ENCODE assay signal across 33 cellular contexts in genomic region chr15:100631831-100632230, GRCh38.
"Had no signal": no experiment of that assay in that cellular context is flagged by ENCODE, and none has a peak within 500 bp of the region (broad histone marks: within the 10 kb centered on the region; RNA-seq: fewer than 3 reads in every experiment).

No MANE protein-coding gene starts in this region.

- H3K4me3 ChIP-seq: adrenal gland, body of pancreas, breast epithelium had no signal

- H3K36me3 Mint-ChIP-seq: activated naive CD4-positive, alpha-beta T cell treated with anti-CD3 and anti-CD28 coated beads, Interleukin-2, amount 50 U/mL, for 72 hours had no signal

- H3K27ac Mint-ChIP-seq: activated B cell treated with CpG ODN at 0.5 μM for 24 hours; activated CD4-positive, alpha-beta memory T cell treated with anti-CD3 and anti-CD28 coated beads for 36 hours; activated CD4-positive, alpha-beta T cell treated with anti-CD3 and anti-CD28 coated beads, Interleukin-2, amount 10 ng/mL, durations not matched to agents 24 days and 14 days; activated CD8-positive, alpha-beta T cell treated with anti-CD3 and anti-CD28 coated beads for 36 hours; activated naive CD4-positive, alpha-beta T cell treated with anti-CD3 and anti-CD28 coated beads for 36 hours; activated naive CD8-positive, alpha-beta T cell treated with anti-CD3 and anti-CD28 coated beads for 36 hours; activated T-cell treated with anti-CD3 and anti-CD28 coated beads, Interleukin-2, amount 50 U/mL, for 72 hours; activated T-helper 1 cell treated with anti-CD3 and anti-CD28 coated beads, Interleukin-12 subunit alpha, Interleukin-12 subunit beta, Interleukin-2, Interleukin-4 antibody, amounts not matched to agents 30 ng/mL and 10 ng/mL and 1 ng/mL, durations not matched to agents 14 hours and 24 hours and 36 hours; activated T-helper 17 cell treated with anti-CD3 and anti-CD28 coated beads, Interleukin-2, amount 50 U/mL, for 72 hours; T-helper 1 cell treated with Interleukin-12 subunit alpha and Interleukin-12 subunit beta and Interleukin-4 antibody, amounts not matched to agents 30 μg/mL and 1 μg/mL, for 36 hours had no signal

- H3K36me3 ChIP-seq: breast epithelium had no signal

- H3K27me3 Mint-ChIP-seq: activated B cell treated with CpG ODN at 0.5 μM for 24 hours; activated CD4-positive, alpha-beta memory T cell treated with anti-CD3 and anti-CD28 coated beads for 36 hours; activated CD4-positive, alpha-beta T cell treated with anti-CD3 and anti-CD28 coated beads, Interleukin-2, amount 10 ng/mL, durations not matched to agents 24 days and 14 days; activated CD8-positive, alpha-beta T cell treated with anti-CD3 and anti-CD28 coated beads for 36 hours; activated naive CD8-positive, alpha-beta T cell treated with anti-CD3 and anti-CD28 coated beads for 36 hours; activated T-helper 17 cell treated with anti-CD3 and anti-CD28 coated beads, Interleukin-2, amount 50 U/mL, for 72 hours had no signal

- H3K4me3 Mint-ChIP-seq: activated B cell treated with CpG ODN at 0.5 μM for 24 hours; activated CD4-positive, alpha-beta memory T cell treated with anti-CD3 and anti-CD28 coated beads for 36 hours; activated CD4-positive, alpha-beta T cell treated with anti-CD3 and anti-CD28 coated beads, Interleukin-2, amount 10 ng/mL, durations not matched to agents 24 days and 14 days; activated CD8-positive, alpha-beta T cell treated with anti-CD3 and anti-CD28 coated beads for 36 hours; activated naive CD4-positive, alpha-beta T cell treated with anti-CD3 and anti-CD28 coated beads for 36 hours; activated naive CD8-positive, alpha-beta T cell treated with anti-CD3 and anti-CD28 coated beads for 36 hours; activated T-cell treated with anti-CD3 and anti-CD28 coated beads, Interleukin-2, amount 50 U/mL, for 4 hours; activated T-cell treated with anti-CD3 and anti-CD28 coated beads, Interleukin-2, amount 50 U/mL, for 72 hours; activated T-helper 1 cell treated with anti-CD3 and anti-CD28 coated beads, Interleukin-12 subunit alpha, Interleukin-12 subunit beta, Interleukin-2, Interleukin-4 antibody, amounts not matched to agents 30 ng/mL and 10 ng/mL and 1 ng/mL, durations not matched to agents 14 hours and 24 hours and 36 hours; activated T-helper 17 cell treated with anti-CD3 and anti-CD28 coated beads, Interleukin-2, amount 50 U/mL, for 72 hours; T-helper 1 cell treated with Interleukin-12 subunit alpha and Interleukin-12 subunit beta and Interleukin-4 antibody, amounts not matched to agents 30 μg/mL and 1 μg/mL, for 36 hours had no signal

- H3K27me3 ChIP-seq: adrenal gland, body of pancreas, brain microvascular endothelial cell, breast epithelium had no signal

- H3K9me3 ChIP-seq: adrenal gland, body of pancreas, breast epithelium had no signal

- ATAC-seq: activated CD8-positive, alpha-beta T cell treated with anti-CD3 and anti-CD28 coated beads for 36 hours; activated naive CD4-positive, alpha-beta T cell treated with anti-CD3 and anti-CD28 coated beads, Interleukin-2, amount 50 U/mL, for 72 hours; activated T-cell treated with anti-CD3 and anti-CD28 coated beads, Interleukin-2, amount 50 U/mL, for 4 hours; activated T-cell treated with anti-CD3 and anti-CD28 coated beads, Interleukin-2, amount 50 U/mL, for 72 hours; activated T-helper 17 cell treated with anti-CD3 and anti-CD28 coated beads, Interleukin-2, amount 50 U/mL, for 72 hours; body of pancreas had no signal

- H3K9me3 Mint-ChIP-seq: activated B cell treated with CpG ODN at 0.5 μM for 24 hours; activated CD4-positive, alpha-beta memory T cell treated with anti-CD3 and anti-CD28 coated beads for 36 hours; activated CD4-positive, alpha-beta T cell treated with anti-CD3 and anti-CD28 coated beads, Interleukin-2, amount 10 ng/mL, durations not matched to agents 24 days and 14 days; activated CD8-positive, alpha-beta T cell treated with anti-CD3 and anti-CD28 coated beads for 36 hours; activated naive CD4-positive, alpha-beta T cell treated with anti-CD3 and anti-CD28 coated beads for 36 hours; activated naive CD4-positive, alpha-beta T cell treated with anti-CD3 and anti-CD28 coated beads, Interleukin-2, amount 50 U/mL, for 72 hours; activated naive CD8-positive, alpha-beta T cell treated with anti-CD3 and anti-CD28 coated beads for 36 hours; activated T-cell treated with anti-CD3 and anti-CD28 coated beads, Interleukin-2, amount 50 U/mL, for 4 hours; activated T-cell treated with anti-CD3 and anti-CD28 coated beads, Interleukin-2, amount 50 U/mL, for 72 hours; activated T-helper 1 cell treated with anti-CD3 and anti-CD28 coated beads, Interleukin-12 subunit alpha, Interleukin-12 subunit beta, Interleukin-2, Interleukin-4 antibody, amounts not matched to agents 30 ng/mL and 10 ng/mL and 1 ng/mL, durations not matched to agents 14 hours and 24 hours and 36 hours; activated T-helper 17 cell treated with anti-CD3 and anti-CD28 coated beads, Interleukin-2, amount 50 U/mL, for 72 hours; T-helper 1 cell treated with Interleukin-12 subunit alpha and Interleukin-12 subunit beta and Interleukin-4 antibody, amounts not matched to agents 30 μg/mL and 1 μg/mL, for 36 hours had no signal

- H3K4me1 ChIP-seq: adrenal gland, body of pancreas, breast epithelium had no signal

- DNase-seq: activated B cell treated with CpG ODN at 0.5 μM for 24 hours; activated CD4-positive, alpha-beta memory T cell treated with anti-CD3 and anti-CD28 coated beads for 36 hours; activated CD4-positive, alpha-beta T cell treated with anti-CD3 and anti-CD28 coated beads for 4 hours; activated CD4-positive, alpha-beta T cell treated with anti-CD3 and anti-CD28 coated beads, Interleukin-2, amount 10 ng/mL, durations not matched to agents 24 days and 14 days; activated CD4-positive, alpha-beta T cell treated with anti-CD3 and anti-CD28 coated beads, Interleukin-2, amount 50 U/mL, for 1 hour; activated CD4-positive, alpha-beta T cell treated with anti-CD3 and anti-CD28 coated beads, Interleukin-2, amount 50 U/mL, for 4 hours; activated CD4-positive, CD25-positive, alpha-beta regulatory T cell treated with anti-CD3 and anti-CD28 coated beads, Interleukin-2, amount 50 U/mL, for 72 hours; activated CD8-positive, alpha-beta memory T cell treated with anti-CD3 and anti-CD28 coated beads, Interleukin-2, amount 50 U/mL, for 4 hours; activated CD8-positive, alpha-beta T cell treated with anti-CD3 and anti-CD28 coated beads for 36 hours; activated effector memory CD4-positive, alpha-beta T cell treated with anti-CD3 and anti-CD28 coated beads, Interleukin-2, amount 50 U/mL, for 16 hours; activated gamma-delta T cell treated with Interleukin-2 at 50 U/mL for 16 hours; activated naive CD4-positive, alpha-beta T cell; activated naive CD4-positive, alpha-beta T cell treated with anti-CD3 and anti-CD28 coated beads for 36 hours; activated naive CD4-positive, alpha-beta T cell treated with anti-CD3 and anti-CD28 coated beads, Interleukin-2, amount 50 U/mL, for 16 hours; activated naive CD8-positive, alpha-beta T cell treated with anti-CD3 and anti-CD28 coated beads for 36 hours; activated T-cell treated with anti-CD3 and anti-CD28 coated beads for 4 hours; activated T-cell treated with anti-CD3 and anti-CD28 coated beads, Interleukin-2, amount 50 U/mL, for 1 hour; activated T-cell treated with anti-CD3 and anti-CD28 coated beads, Interleukin-2, amount 50 U/mL, for 4 hours; activated T-cell treated with anti-CD3 and anti-CD28 coated beads, Interleukin-2, amount 50 U/mL, for 72 hours; adrenal gland; amniotic stem cell; aorta; body of pancreas; brain microvascular endothelial cell; central memory CD4-positive, alpha-beta T cell; SW 1271; T-helper 1 cell had no signal

- H3K27ac ChIP-seq: adrenal gland, body of pancreas, brain microvascular endothelial cell, breast epithelium, VCaP had no signal
